1 cellular context compared by ENCODE assay signal in genomic region chr16:30527635-30528178, GRCh38.
TF ChIP-seq lines count a peak whose summit lies in the region.

No MANE protein-coding gene starts in this region.

TF ChIP-seq in GM12878, 131 proteins besides CTCF, POLR2A, EP300 and RAD21 (continues in another document):
- TF ChIP-seq YY1 (IDR thresholded peaks at IDR 0.05; ENCODE audit: low read depth, low read length) (no peak), ZBTB40 (IDR thresholded peaks at IDR 0.05; ENCODE audit: borderline replicate concordance) (no peak), HDAC2 (IDR thresholded peaks at IDR 0.05) (no peak), RB1 (IDR thresholded peaks at IDR 0.05; ENCODE audit: borderline replicate concordance) (peak; percentile 75; the same call in 1 of the 2 replicates), MTA3 (IDR thresholded peaks at IDR 0.05; ENCODE audit: borderline replicate concordance, low read length) (no peak), HCFC1 (IDR thresholded peaks at IDR 0.05; ENCODE audit: low read length) (no peak), ZSCAN29 (IDR thresholded peaks at IDR 0.05) (no peak), ZBTB4 (CRISPR knock-in tag; IDR thresholded peaks at IDR 0.05) (no peak), BCL3 (IDR thresholded peaks at IDR 0.05; ENCODE audit: borderline replicate concordance, insufficient read depth, low read depth, low read length, poor library complexity, severe bottlenecking) (no peak), SIN3A (IDR thresholded peaks at IDR 0.05; ENCODE audit: low read depth, low read length) (no peak; the same call in 1 of the 2 replicates), SMC3 (IDR thresholded peaks at IDR 0.05; ENCODE audit: borderline replicate concordance, low read length) (0 out of 2 replicates have a peak, but pooled peaks have one; percentile 2), SMAD5 (IDR thresholded peaks at IDR 0.05; ENCODE audit: low read depth) (no peak), NBN (IDR thresholded peaks at IDR 0.05) (0 out of 2 replicates have a peak, but pooled peaks have one; percentile 45), BRCA1 (IDR thresholded peaks at IDR 0.05; ENCODE audit: low read depth, low read length) (no peak), E2F8 (IDR thresholded peaks at IDR 0.05; ENCODE audit: low read depth, partially characterized antibody) (no peak), ZNF384 (IDR thresholded peaks at IDR 0.05; ENCODE audit: borderline replicate concordance, low read depth, low read length) (peak; percentile 58), ATF7 (IDR thresholded peaks at IDR 0.05; ENCODE audit: low read depth) (no peak), MAX (IDR thresholded peaks at IDR 0.05; ENCODE audit: low read depth, low read length) (no peak), IKZF2 (IDR thresholded peaks at IDR 0.05) (peak in 1 of 2 experiments; percentile 35; a peak in 1 of 4 replicates), ZNF274 (IDR thresholded peaks at IDR 0.05; ENCODE audit: insufficient read depth, insufficient read length) (no peak), PBX3 (IDR thresholded peaks at IDR 0.05; ENCODE audit: insufficient replicate concordance, low read depth, low read length) (no peak), CUX1 (IDR thresholded peaks at IDR 0.05; ENCODE audit: insufficient replicate concordance, low read depth, low read length) (no peak), CHD4 (IDR thresholded peaks at IDR 0.05) (no peak), NKRF (conservative IDR thresholded peaks at IDR 0.05) (peak; percentile 26; the same call in 1 of the 2 replicates), MYB (IDR thresholded peaks at IDR 0.05; ENCODE audit: borderline replicate concordance, low read depth, low read length) (no peak), CHD1 (IDR thresholded peaks at IDR 0.05; ENCODE audit: low read depth, low read length) (no peak), TCF7 (IDR thresholded peaks at IDR 0.05; ENCODE audit: borderline replicate concordance) (no peak), SMARCA5 (IDR thresholded peaks at IDR 0.05) (peak; percentile 71), ZNF687 (IDR thresholded peaks at IDR 0.05) (0 out of 2 replicates have a peak, but pooled peaks have one; percentile 55)
